ENCODE assay signal across 26 cellular contexts in genomic region chr19:50482271-50482855, GRCh38. TPM values are rescaled to one million over a fixed set of nuclear protein-coding genes. Genes with fewer than 3 reads are reported as not detected.
"Had no signal": no experiment of that assay in that cellular context is flagged by ENCODE, and none has a peak within 500 bp of the region (broad histone marks: within the 10 kb centered on the region; RNA-seq: fewer than 3 reads in every experiment).

No MANE protein-coding gene starts in this region.

- H3K4me3 ChIP-seq: breast epithelium, MG63, Peyer's patch had no signal

- H3K27ac Mint-ChIP-seq: activated CD4-positive, alpha-beta memory T cell treated with anti-CD3 and anti-CD28 coated beads for 36 hours; activated CD4-positive, alpha-beta T cell treated with anti-CD3 and anti-CD28 coated beads, Interleukin-2, amount 10 ng/mL, durations not matched to agents 7 days and 5 days; activated naive CD4-positive, alpha-beta T cell treated with anti-CD3 and anti-CD28 coated beads, Interleukin-2, amount 10 ng/mL, durations not matched to agents 7 days and 5 days; activated naive CD8-positive, alpha-beta T cell treated with anti-CD3 and anti-CD28 coated beads for 36 hours; T-cell had no signal

- H3K27me3 ChIP-seq: Peyer's patch had no signal

- H3K4me3 Mint-ChIP-seq: activated CD4-positive, alpha-beta memory T cell treated with anti-CD3 and anti-CD28 coated beads for 36 hours; activated CD4-positive, alpha-beta T cell treated with anti-CD3 and anti-CD28 coated beads, Interleukin-2, amount 10 ng/mL, durations not matched to agents 7 days and 5 days; activated naive CD4-positive, alpha-beta T cell treated with anti-CD3 and anti-CD28 coated beads, Interleukin-2, amount 10 ng/mL, durations not matched to agents 7 days and 5 days; activated naive CD8-positive, alpha-beta T cell treated with anti-CD3 and anti-CD28 coated beads for 36 hours; activated T-cell treated with anti-CD3 and anti-CD28 coated beads, Interleukin-2, amount 50 U/mL, for 4 hours; T-cell had no signal

- ATAC-seq: activated T-cell treated with anti-CD3 and anti-CD28 coated beads, Interleukin-2, amount 50 U/mL, for 4 hours; T-cell had no signal

- DNase-seq: activated CD4-positive, alpha-beta memory T cell treated with anti-CD3 and anti-CD28 coated beads for 36 hours; activated CD4-positive, alpha-beta T cell treated with anti-CD3 and anti-CD28 coated beads, Interleukin-2, amount 10 ng/mL, durations not matched to agents 7 days and 5 days; activated CD4-positive, CD25-positive, alpha-beta regulatory T cell; activated CD8-positive, alpha-beta memory T cell treated with anti-CD3 and anti-CD28 coated beads for 24 hours; activated gamma-delta T cell treated with Interleukin-2 at 50 U/mL for 16 hours; activated naive CD4-positive, alpha-beta T cell treated with anti-CD3 and anti-CD28 coated beads, Interleukin-2, amount 10 ng/mL, durations not matched to agents 7 days and 5 days; activated naive CD8-positive, alpha-beta T cell treated with anti-CD3 and anti-CD28 coated beads for 36 hours; activated T-cell treated with anti-CD3 and anti-CD28 coated beads, Interleukin-2, amount 50 U/mL, for 4 hours; anterior cingulate cortex; caudate nucleus; MG63; NCI-H1105; NCI-H1436; NCI-H1694 treated with DMSO at 0.1 percent for 48 hours; NCI-H2029 treated with DMSO at 0.1 percent for 48 hours; NCI-H345; NCI-H510A; NCI-H526 treated with DMSO at 0.1 percent for 48 hours; NCI-H82; NK-92 treated with Interleukin-12 subunit alpha and Interleukin-12 subunit beta, amount 100 ng/mL, for 24 hours; SIG-M5; T-cell; T-helper 2 cell; T1000 had no signal

- H3K27ac ChIP-seq: breast epithelium, Peyer's patch had no signal

- H3K36me3 ChIP-seq: breast epithelium had no signal

- H3K27me3 Mint-ChIP-seq: activated CD4-positive, alpha-beta memory T cell treated with anti-CD3 and anti-CD28 coated beads for 36 hours; activated CD4-positive, alpha-beta T cell treated with anti-CD3 and anti-CD28 coated beads, Interleukin-2, amount 10 ng/mL, durations not matched to agents 7 days and 5 days; activated naive CD8-positive, alpha-beta T cell treated with anti-CD3 and anti-CD28 coated beads for 36 hours; T-cell had no signal

- H3K9me3 Mint-ChIP-seq: activated T-cell treated with anti-CD3 and anti-CD28 coated beads, Interleukin-2, amount 50 U/mL, for 4 hours; T-cell had no signal

- H3K9me3 ChIP-seq: breast epithelium, Peyer's patch had no signal

RNA-seq across cellular contexts. Expression of gene GARIN5A, which starts 5.7 kb away (rescaled TPM):
- total RNA-seq: activated CD4-positive, alpha-beta T cell treated with anti-CD3 and anti-CD28 coated beads, Interleukin-2, amount 10 ng/mL, durations not matched to agents 7 days and 5 days had no signal

RNA-seq across cellular contexts. Expression of gene ASPDH, which starts 31.4 kb away (rescaled TPM):
- total RNA-seq: activated CD4-positive, alpha-beta memory T cell treated with anti-CD3 and anti-CD28 coated beads for 36 hours; activated CD4-positive, alpha-beta T cell treated with anti-CD3 and anti-CD28 coated beads, Interleukin-2, amount 10 ng/mL, durations not matched to agents 7 days and 5 days; activated naive CD8-positive, alpha-beta T cell treated with anti-CD3 and anti-CD28 coated beads for 36 hours; activated T-cell treated with anti-CD3 and anti-CD28 coated beads, Interleukin-2, amount 50 U/mL, for 4 hours; breast epithelium; T-cell had no signal

RNA-seq across cellular contexts. Expression of gene MYBPC2, which starts 49.7 kb away (rescaled TPM):
- total RNA-seq: activated CD4-positive, alpha-beta T cell treated with anti-CD3 and anti-CD28 coated beads, Interleukin-2, amount 10 ng/mL, durations not matched to agents 7 days and 5 days; Peyer's patch had no signal
